1 cellular context compared by ENCODE assay signal in the genomic region with DNA sequence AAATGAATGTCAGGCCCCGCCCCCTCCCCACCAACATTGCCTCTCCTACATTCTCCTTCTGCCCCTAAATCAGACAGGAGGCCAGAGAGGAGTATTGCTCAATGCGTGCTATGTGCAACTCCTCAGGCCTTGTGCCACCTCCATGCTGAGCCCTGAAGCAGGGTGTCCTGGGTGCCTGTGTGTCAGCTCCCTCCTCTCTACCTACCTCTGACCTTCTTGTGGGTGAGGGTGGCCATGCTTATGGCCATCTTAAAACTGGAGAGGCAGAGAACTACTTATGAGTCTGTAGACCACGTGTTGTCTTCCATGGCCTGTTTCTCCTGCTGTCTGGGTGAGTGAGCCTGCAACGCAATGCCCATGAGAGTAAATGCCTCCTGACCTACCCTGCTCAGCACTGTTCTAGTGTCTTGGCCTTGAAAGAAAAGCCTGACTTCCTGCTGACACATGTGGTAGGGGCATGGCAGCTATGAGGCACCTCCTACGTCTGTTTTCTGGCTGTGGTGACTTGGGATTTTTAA.
TF ChIP-seq lines count a peak whose summit lies in the region.

No MANE protein-coding gene starts in this region.

TF ChIP-seq in H1, 55 proteins besides CTCF, POLR2A, EP300 and RAD21:
- TF ChIP-seq ZNF274 (IDR thresholded peaks at IDR 0.05; ENCODE audit: borderline replicate concordance, extremely low read depth, low read length) (no peak), POLR2AphosphoS5 (IDR thresholded peaks at IDR 0.05; ENCODE audit: low read depth, low read length) (peak; percentile 51), BCL11A (IDR thresholded peaks at IDR 0.05; ENCODE audit: low read depth in 2 of 2, low read length in 2 of 2) (no peak), TBP (IDR thresholded peaks at IDR 0.05; ENCODE audit: low read depth, low read length) (no peak), RNF2 (IDR thresholded peaks at IDR 0.05; ENCODE audit: borderline replicate concordance, low read depth, low read length, missing control alignments, poor library complexity, severe bottlenecking) (no peak), SP4 (IDR thresholded peaks at IDR 0.05; ENCODE audit: low read length) (no peak), RXRA (IDR thresholded peaks at IDR 0.05; ENCODE audit: insufficient read depth, low read depth, low read length) (no peak)
